In the genomic region with DNA sequence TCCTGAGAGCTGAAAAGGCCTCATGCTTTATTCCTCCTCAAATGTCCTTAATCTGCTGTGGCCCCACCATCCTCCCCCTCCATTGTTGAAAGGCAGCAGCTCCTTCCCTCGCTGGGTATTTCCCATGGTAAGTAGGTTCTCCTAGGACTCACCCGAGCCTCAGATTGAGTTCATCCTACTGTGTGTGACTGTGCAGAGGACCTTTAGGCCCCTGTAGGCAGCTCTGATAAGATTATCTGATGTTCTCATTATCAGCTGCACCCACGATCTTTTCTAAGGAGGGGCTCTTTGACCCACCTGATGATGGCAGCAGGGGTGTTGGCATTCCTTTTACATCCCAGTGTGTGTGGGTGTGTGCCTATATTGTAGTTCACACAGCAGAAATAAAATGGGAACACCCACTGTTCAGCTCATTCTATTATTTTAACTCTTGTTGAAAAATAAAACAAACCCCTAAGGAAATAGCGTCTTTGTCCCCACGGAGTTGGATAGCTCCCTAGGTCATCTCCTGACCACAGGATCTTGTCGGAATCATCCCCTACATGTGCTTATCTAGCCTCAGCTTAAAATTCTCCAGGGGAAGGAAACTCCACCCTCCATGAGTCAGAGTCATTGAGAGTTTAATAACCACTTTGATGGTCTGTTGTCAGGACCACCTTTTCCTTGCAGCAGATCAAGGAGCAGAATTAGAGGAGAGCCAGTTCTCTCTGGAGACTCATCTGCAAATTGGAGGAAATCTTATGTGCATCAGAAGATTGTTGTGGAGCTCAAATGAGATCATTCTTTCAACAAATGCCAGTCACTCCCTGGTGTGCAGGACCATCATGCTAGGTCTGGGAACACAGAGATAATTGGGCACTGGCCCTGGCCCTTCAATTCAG, we compare ENCODE assay signal across 10 cellular contexts. TPM values are rescaled to one million over a fixed set of nuclear protein-coding genes. Genes with fewer than 3 reads are reported as not detected.
DNase-seq lines count a peak whose midpoint lies in the region; ATAC-seq, FAIRE-seq and TF ChIP-seq lines count a peak whose summit lies in the region.
"Had no signal": no experiment of that assay in that cellular context is flagged by ENCODE, and none has a peak within 500 bp of the region (broad histone marks: within the 10 kb centered on the region; RNA-seq: fewer than 3 reads in every experiment).

No MANE protein-coding gene starts in this region.

- intact Hi-C loops in IMR-90 (cut with micrococcal nuclease) (no loop called here), K562 (cut with micrococcal nuclease) (loop anchor here (1.0 kb wide), 1 partner anchor 40 kb away; no protein-coding TSS in a partner anchor)

- no peak overlapping the region for H3K4me2 ChIP-seq in IMR-90 (ENCODE audit: low read depth, low read length)
- H3K4me2 ChIP-seq in K562 (ENCODE audit: insufficient read depth, low read length) = peak overlapping the region; percentile 78

- no TSS peak for BruUV-seq in IMR-90 (replicated peaks; lab: Mats Ljungman, UMichigan)
- BruUV-seq in K562 (replicated peaks; lab: Mats Ljungman, UMichigan) = no TSS peak

- H3K9me3 ChIP-seq in IMR-90 (ENCODE audit: control insufficient read depth, insufficient read depth, low read length) (no peaks in the 10 kb centered on the region), K562 (replicated peaks; ENCODE audit: control insufficient read depth, insufficient read depth, low read depth, low read length) (no peaks in the 10 kb centered on the region)

- H3K4me3 ChIP-seq in IMR-90 (ENCODE audit: insufficient read depth, low read depth, low read length) = no peak overlapping the region
- no peak overlapping the region for H3K4me3 ChIP-seq in K562

- no peak overlapping the region for H4K8ac ChIP-seq in IMR-90 (ENCODE audit: low read depth in 2 of 2, low read length in 2 of 2)

- WGBS in IMR-90 (ENCODE audit: extremely low coverage in 2 of 2, insufficient read length in 1 of 2), 2 experiments = 20% methylated on average over 2 of the region's 6 CpGs; no CpG with 5 or more reads in 1 of the 2 experiments
- 3% methylated on average over 6 of the region's 6 CpGs for WGBS in K562 (ENCODE audit: insufficient coverage, low coverage, missing lambda C conversion rate)

- H3K4me3 Mint-ChIP-seq in stimulated activated memory B cell treated with anti-CD40 and anti-IgM and Interleukin-4, amounts not matched to agents 10 μg/mL and 1 μg/mL and 100 μg/mL, for 72 hours = no peak overlapping the region
- no peak overlapping the region for H3K4me3 Mint-ChIP-seq in T-cell
- H3K4me3 Mint-ChIP-seq in effector memory CD8-positive, alpha-beta T cell = no peak overlapping the region
- H3K4me3 Mint-ChIP-seq in activated CD8-positive, alpha-beta memory T cell treated with anti-CD3 and anti-CD28 coated beads, Interleukin-2, amount 10 ng/mL, durations not matched to agents 7 days and 5 days = no peak overlapping the region

- H3K36me3 Mint-ChIP-seq in stimulated activated memory B cell treated with anti-CD40 and anti-IgM and Interleukin-4, amounts not matched to agents 10 μg/mL and 1 μg/mL and 100 μg/mL, for 72 hours = peaks cover 20% of the 10 kb centered on the region
- H3K36me3 Mint-ChIP-seq in T-cell = peaks cover 47% of the 10 kb centered on the region
- peaks cover 3% of the 10 kb centered on the region for H3K36me3 Mint-ChIP-seq in effector memory CD8-positive, alpha-beta T cell (ENCODE audit: insufficient read depth)
- peaks cover 47% of the 10 kb centered on the region for H3K36me3 Mint-ChIP-seq in activated CD8-positive, alpha-beta memory T cell treated with anti-CD3 and anti-CD28 coated beads, Interleukin-2, amount 10 ng/mL, durations not matched to agents 7 days and 5 days

- TF ChIP-seq EP300 in K562 (IDR thresholded peaks at IDR 0.05; ENCODE audit: low read length) = peak; percentile 86

- H3K36me3 ChIP-seq in IMR-90 (ENCODE audit: control insufficient read depth, insufficient read depth, low read length) (no peaks in the 10 kb centered on the region), K562 (ENCODE audit: control insufficient read depth, insufficient read depth, low read length) (peaks cover 3% of the 10 kb centered on the region; the same call in 2 of the 3 replicates)

- no peak overlapping the region for H2BK20ac ChIP-seq in IMR-90 (ENCODE audit: low read depth, low read length)

- no peak overlapping the region for H3K56ac ChIP-seq in IMR-90 (ENCODE audit: extremely low read depth, insufficient read depth, low read length)

- H3K4me1 Mint-ChIP-seq in stimulated activated memory B cell treated with anti-CD40 and anti-IgM and Interleukin-4, amounts not matched to agents 10 μg/mL and 1 μg/mL and 100 μg/mL, for 72 hours = peaks cover 28% of the 10 kb centered on the region
- H3K4me1 Mint-ChIP-seq in T-cell = peaks cover 4 to 27% (median 23%) of the 10 kb centered on the region in 3 donors
- H3K4me1 Mint-ChIP-seq in effector memory CD8-positive, alpha-beta T cell (ENCODE audit: low read depth in 2 of 2) = peaks cover 19 to 24% of the 10 kb centered on the region in 2 donors
- H3K4me1 Mint-ChIP-seq in activated CD8-positive, alpha-beta memory T cell treated with anti-CD3 and anti-CD28 coated beads, Interleukin-2, amount 10 ng/mL, durations not matched to agents 7 days and 5 days = peaks cover 5% of the 10 kb centered on the region

- no peak overlapping the region for H2AK5ac ChIP-seq in IMR-90 (ENCODE audit: low read depth, low read length)

- no peak overlapping the region for H3K4ac ChIP-seq in IMR-90 (ENCODE audit: low read depth, low read length)

- H4K20me1 ChIP-seq in IMR-90 (ENCODE audit: insufficient read depth, low read length) (no peaks in the 10 kb centered on the region), K562 (replicated peaks; ENCODE audit: control insufficient read depth, insufficient read depth, low read length) (0 out of 2 replicates have a peak, but pooled peaks cover 5% of the 10 kb centered on the region)

- H3K9me1 ChIP-seq in IMR-90 (ENCODE audit: insufficient read depth, low read length) = no peaks in the 10 kb centered on the region
- H3K9me1 ChIP-seq in K562 (ENCODE audit: control insufficient read depth, insufficient read depth, low read length) = no peaks in the 10 kb centered on the region

- in situ Hi-C loops in IMR-90 (cut with MboI; ENCODE audit: low sequenced_read_pairs) = no loop called here
- in situ Hi-C loops in K562 (cut with MboI) = no loop called here

- no peak overlapping the region for H2BK5ac ChIP-seq in IMR-90 (ENCODE audit: low read depth, low read length, poor library complexity, severe bottlenecking)

- no peak overlapping the region for H4K91ac ChIP-seq in IMR-90 (ENCODE audit: insufficient read depth, low read depth, low read length)

- no peak overlapping the region for H3K23ac ChIP-seq in IMR-90 (ENCODE audit: low read depth, low read length)

- no peak overlapping the region for H2BK15ac ChIP-seq in IMR-90 (ENCODE audit: low read depth, low read length)

- H3K79me1 ChIP-seq in IMR-90 (ENCODE audit: low read depth in 1 of 2, low read length in 2 of 2) = no peaks in the 10 kb centered on the region; a peak in 1 of 4 replicates

- H3K9ac ChIP-seq in IMR-90 (ENCODE audit: low read depth, low read length) (no peak overlapping the region), K562 (ENCODE audit: insufficient read depth in 1 of 2, low read depth in 2 of 2, low read length in 2 of 2) (peak overlapping the region in 1 of 2 experiments; percentile 78; a peak in 2 of 4 replicates)

- H3K27ac Mint-ChIP-seq in stimulated activated memory B cell treated with anti-CD40 and anti-IgM and Interleukin-4, amounts not matched to agents 10 μg/mL and 1 μg/mL and 100 μg/mL, for 72 hours = peak overlapping the region; percentile 59
- no peak overlapping the region for H3K27ac Mint-ChIP-seq in T-cell
- H3K27ac Mint-ChIP-seq in effector memory CD8-positive, alpha-beta T cell = no peak overlapping the region
- no peak overlapping the region for H3K27ac Mint-ChIP-seq in activated CD8-positive, alpha-beta memory T cell treated with anti-CD3 and anti-CD28 coated beads, Interleukin-2, amount 10 ng/mL, durations not matched to agents 7 days and 5 days

- dilution Hi-C loops in IMR-90 (cut with HindIII; ENCODE audit: low sequenced_read_pairs, unreplicated experiment) = no loop called here

- no peak overlapping the region for H2BK120ac ChIP-seq in IMR-90 (ENCODE audit: low read depth, low read length)

- no peak overlapping the region for H3K18ac ChIP-seq in IMR-90 (ENCODE audit: low read depth, low read length)

- TF ChIP-seq POLR2A in IMR-90 (IDR thresholded peaks at IDR 0.05; ENCODE audit: low read depth, low read length) (no peak), K562 (conservative IDR thresholded peaks at IDR 0.05) (no peak)

- FAIRE-seq in K562 (lab: Jason Lieb, UNC) = peak; percentile 93

- TF ChIP-seq RAD21 in IMR-90 (IDR thresholded peaks at IDR 0.05; ENCODE audit: low read length) = no peak
- TF ChIP-seq RAD21 in K562 (CRISPR knock-in tag; conservative IDR thresholded peaks at IDR 0.05 in 1 of 2, IDR thresholded peaks at IDR 0.05 in 1 of 2) = no peak

- H3K14ac ChIP-seq in IMR-90 (replicated peaks; ENCODE audit: low read depth, low read length) = no peak overlapping the region

- no peaks in the 10 kb centered on the region; the same call in 2 of the 3 replicates for H3K79me2 ChIP-seq in K562 (ENCODE audit: control insufficient read depth, insufficient read depth, low read length)

- peak; percentile 14 for DNase-seq in IMR-90
- peak; percentile 70 to 92 (median 79) for DNase-seq in K562 (ENCODE audit: extremely low read depth in 1 of 4, low spot score in 3 of 4)
- peak; percentile 60 for DNase-seq in hepatic stellate cell (ENCODE audit: low spot score)
- no peak for DNase-seq in T-cell
- DNase-seq in effector memory CD8-positive, alpha-beta T cell = no peak
- DNase-seq in activated CD8-positive, alpha-beta memory T cell treated with anti-CD3 and anti-CD28 coated beads, Interleukin-2, amount 10 ng/mL, durations not matched to agents 7 days and 5 days = no peak
- DNase-seq: glutamatergic neuron had no signal

- ATAC-seq in IMR-90 (ENCODE audit: low read depth) (no peak), K562 (peak; percentile 84), T-cell (replicated peaks in 1 of 4) (no peak), GM18867 (IDR thresholded peaks at IDR 0.05; ENCODE audit: unreplicated experiment) (no peak)
- ATAC-seq in stimulated activated memory B cell treated with anti-CD40 and anti-IgM and Interleukin-4, amounts not matched to agents 10 μg/mL and 1 μg/mL and 100 μg/mL, for 72 hours = no peak
- ATAC-seq in effector memory CD8-positive, alpha-beta T cell (replicated peaks) = no peak
- ATAC-seq in activated CD8-positive, alpha-beta memory T cell treated with anti-CD3 and anti-CD28 coated beads, Interleukin-2, amount 10 ng/mL, durations not matched to agents 7 days and 5 days = no peak

- TF ChIP-seq CTCF in IMR-90 (conservative IDR thresholded peaks at IDR 0.05; ENCODE audit: low read depth, low read length) (no peak), K562 (IDR thresholded peaks at IDR 0.05 in 2 of 3, conservative IDR thresholded peaks at IDR 0.05 in 1 of 3; ENCODE audit: insufficient read depth in 2 of 3, low read depth in 1 of 3, low read length in 3 of 3) (no peak)

- CTCF ChIA-PET in IMR-90 (lab: Yijun Ruan, JAX) (no interaction called here), K562 (lab: Yijun Ruan, JAX; ENCODE audit: low intra/inter-chr PET ratio) (no interaction called here), T-cell (lab: Charles Lee) (interaction anchor here in 1 of 2 donors (0.7 kb wide), 1 partner anchor 490 kb away, joined by 3 read pairs; no protein-coding TSS in a partner anchor)
- CTCF ChIA-PET in activated CD8-positive, alpha-beta memory T cell treated with anti-CD3 and anti-CD28 coated beads, Interleukin-2, amount 10 ng/mL, durations not matched to agents 7 days and 5 days (lab: Charles Lee) = interaction anchor here (1.8 kb wide), 1 partner anchor 15 kb away, joined by 6 read pairs; no protein-coding TSS in a partner anchor

- H3K27me3 Mint-ChIP-seq in stimulated activated memory B cell treated with anti-CD40 and anti-IgM and Interleukin-4, amounts not matched to agents 10 μg/mL and 1 μg/mL and 100 μg/mL, for 72 hours = no peaks in the 10 kb centered on the region
- H3K27me3 Mint-ChIP-seq in T-cell = no peaks in the 10 kb centered on the region
- no peaks in the 10 kb centered on the region for H3K27me3 Mint-ChIP-seq in effector memory CD8-positive, alpha-beta T cell
- H3K27me3 Mint-ChIP-seq in activated CD8-positive, alpha-beta memory T cell treated with anti-CD3 and anti-CD28 coated beads, Interleukin-2, amount 10 ng/mL, durations not matched to agents 7 days and 5 days = no peaks in the 10 kb centered on the region

- POLR2A ChIA-PET in IMR-90 (lab: Charles Lee; ENCODE audit: unreplicated experiment) = no interaction called here
- POLR2A ChIA-PET in K562 (lab: Yijun Ruan, JAX) = interaction anchor here (0.7 to 2.7 kb wide), 13 partner anchors 10 to 188 kb away, joined by 3 to 12 read pairs (median 4); no protein-coding TSS in a partner anchor
- POLR2A ChIA-PET in T-cell (lab: Charles Lee) = no interaction called here

- no peaks in the 10 kb centered on the region for H3K27me3 ChIP-seq in IMR-90 (ENCODE audit: control insufficient read depth, insufficient read depth, low read length)
- no peaks in the 10 kb centered on the region for H3K27me3 ChIP-seq in K562 (ENCODE audit: control insufficient read depth in 2 of 2, insufficient read depth in 2 of 2, low read length in 2 of 2)

- H3K27ac ChIP-seq in IMR-90 (ENCODE audit: insufficient read depth, low read length) (no peak overlapping the region), K562 (ENCODE audit: extremely low read depth, low read depth, low read length) (peak overlapping the region; percentile 88)

- H2AK9ac ChIP-seq in IMR-90 (replicated peaks; ENCODE audit: low read depth, low read length, poor library complexity) = no peak overlapping the region

- H4K5ac ChIP-seq in IMR-90 (ENCODE audit: low read depth, low read length) = no peak overlapping the region

- H3K9me3 Mint-ChIP-seq in stimulated activated memory B cell treated with anti-CD40 and anti-IgM and Interleukin-4, amounts not matched to agents 10 μg/mL and 1 μg/mL and 100 μg/mL, for 72 hours = no peaks in the 10 kb centered on the region
- H3K9me3 Mint-ChIP-seq in T-cell = peaks cover 0 to 3% (median 0%) of the 10 kb centered on the region in 3 donors
- no peaks in the 10 kb centered on the region for H3K9me3 Mint-ChIP-seq in effector memory CD8-positive, alpha-beta T cell
- H3K9me3 Mint-ChIP-seq in activated CD8-positive, alpha-beta memory T cell treated with anti-CD3 and anti-CD28 coated beads, Interleukin-2, amount 10 ng/mL, durations not matched to agents 7 days and 5 days (ENCODE audit: low read depth) = no peaks in the 10 kb centered on the region

- H2AFZ ChIP-seq in IMR-90 (replicated peaks; ENCODE audit: low read length, poor library complexity) (peak overlapping the region; percentile 19), K562 (ENCODE audit: low read depth, low read length) (no peak overlapping the region)

- H3K4me1 ChIP-seq in IMR-90 (ENCODE audit: control insufficient read depth, insufficient read depth, low read length) = 0 out of 2 replicates have a peak, but pooled peaks cover 2% of the 10 kb centered on the region
- H3K4me1 ChIP-seq in K562 (replicated peaks in 1 of 2; ENCODE audit: control insufficient read depth in 2 of 2, insufficient read depth in 2 of 2, low read length in 2 of 2) = peaks cover 20 to 49% of the 10 kb centered on the region in 2 experiments

RNA-seq across cellular contexts. Expression of a gene that starts 19.3 kb away (rescaled TPM):
- total RNA-seq in IMR-90 (2012; rRNA removed) = 17.6 and 20.6 TPM in 2 replicates
- 6.5 and 7.0 TPM in 2 replicates for polyA plus RNA-seq in IMR-90 (2012; rRNA removed)
- polyA plus RNA-seq in IMR-90 (2012; cell fraction: cytosol; rRNA removed) = 3.4 and 3.7 TPM in 2 replicates
- polyA plus RNA-seq in IMR-90 (2012; cell fraction: nucleus; rRNA removed; ENCODE audit: low replicate concordance) = 1.2 and 2.1 TPM in 2 replicates
- 11.0 and 14.5 TPM in 2 replicates for total RNA-seq in K562 (2011; cell fraction: chromatin; rRNA removed; ENCODE audit: low replicate concordance)
- total RNA-seq in K562 (2011; cell fraction: nucleolus; rRNA removed) = 14.3 and 16.5 TPM in 2 replicates
- total RNA-seq in K562 (2011; cell fraction: nucleoplasm; rRNA removed) = 18.3 and 21.3 TPM in 2 replicates
- 9.8 and 10.3 TPM in 2 replicates for total RNA-seq in K562 (2014; rRNA removed)
- total RNA-seq in K562 (2014; rRNA removed; fragmentation: Illumina TruSeq; extraction: Trizol) = 11.8 and 12.2 TPM in 2 replicates
- 8.3 and 8.4 TPM in 2 replicates for total RNA-seq in K562 (2015; rRNA removed; fragmentation: Illumina TruSeq; extraction: Trizol)
- total RNA-seq in K562 (2021) = 9.7 and 10.5 TPM in 2 replicates
- polyA plus RNA-seq in K562 (2011; rRNA removed) = 9.4 and 10.3 TPM in 2 replicates
- polyA plus RNA-seq in K562 (2011; cell fraction: cytosol; rRNA removed) = 5.9 and 8.7 TPM in 2 replicates
- 5.8 and 9.7 TPM in 2 replicates for polyA plus RNA-seq in K562 (2011; cell fraction: nucleus; rRNA removed)
- polyA plus RNA-seq in K562 (2012) = 7.6 and 8.2 TPM in 2 replicates
- polyA plus RNA-seq in K562 (2014; fragmentation: Illumina TruSeq; extraction: Trizol) = 8.1 and 9.3 TPM in 2 replicates
- polyA plus RNA-seq in K562 (2014; fragmentation: Nextera tagmentation; extraction: Ambion mirVana) = 1 to 10 TPM; 4.2 to 4.4 TPM
- 5.1 and 5.2 TPM in 2 replicates for polyA plus RNA-seq in K562 (2014; rRNA removed)
- 16.0 and 20.7 TPM in 2 replicates for polyA minus RNA-seq in K562 (2011; rRNA and poly(A)+ RNA removed)
- polyA minus RNA-seq in K562 (2011; cell fraction: cytosol; rRNA and poly(A)+ RNA removed) = 8.1 and 8.5 TPM in 2 replicates
- polyA minus RNA-seq in K562 (2011; cell fraction: nucleus; rRNA and poly(A)+ RNA removed) = 6.1 and 14.1 TPM in 2 replicates
- total RNA-seq in T-cell = 10 to 100 TPM in 2 of 5 donors, 1 to 10 TPM in 3; 7.4 to 13.1 (median 9.8) TPM
- total RNA-seq in activated CD8-positive, alpha-beta memory T cell treated with anti-CD3 and anti-CD28 coated beads, Interleukin-2, amount 10 ng/mL, durations not matched to agents 7 days and 5 days = 10 to 100 TPM; 37.1 to 40.5 TPM

RNA-seq across cellular contexts. Expression of a gene that starts 42.2 kb away (rescaled TPM):
- 3.4 and 4.4 TPM in 2 replicates for total RNA-seq in IMR-90 (2012; rRNA removed)
- polyA plus RNA-seq in IMR-90 (2012; rRNA removed) = 11.3 and 14.3 TPM in 2 replicates
- 5.6 and 7.5 TPM in 2 replicates for polyA plus RNA-seq in IMR-90 (2012; cell fraction: cytosol; rRNA removed)
- polyA plus RNA-seq in IMR-90 (2012; cell fraction: nucleus; rRNA removed; ENCODE audit: low replicate concordance) = 3.0 and 6.5 TPM in 2 replicates
- 18.0 and 21.3 TPM in 2 replicates for total RNA-seq in K562 (2011; cell fraction: chromatin; rRNA removed; ENCODE audit: low replicate concordance)
- total RNA-seq in K562 (2011; cell fraction: nucleolus; rRNA removed) = 14.9 and 15.5 TPM in 2 replicates
- 18.6 and 27.9 TPM in 2 replicates for total RNA-seq in K562 (2011; cell fraction: nucleoplasm; rRNA removed)
- 15.1 and 18.0 TPM in 2 replicates for total RNA-seq in K562 (2014; rRNA removed)
- total RNA-seq in K562 (2014; rRNA removed; fragmentation: Illumina TruSeq; extraction: Trizol) = 27.9 and 32.6 TPM in 2 replicates
- 22.2 and 24.9 TPM in 2 replicates for total RNA-seq in K562 (2015; rRNA removed; fragmentation: Illumina TruSeq; extraction: Trizol)
- 43.9 and 44.4 TPM in 2 replicates for total RNA-seq in K562 (2021)
- polyA plus RNA-seq in K562 (2011; rRNA removed) = 50.4 and 53.4 TPM in 2 replicates
- polyA plus RNA-seq in K562 (2011; cell fraction: cytosol; rRNA removed) = 42.0 and 46.4 TPM in 2 replicates
- polyA plus RNA-seq in K562 (2011; cell fraction: nucleus; rRNA removed) = 19.6 and 35.2 TPM in 2 replicates
- 34.9 and 41.9 TPM in 2 replicates for polyA plus RNA-seq in K562 (2012)
- 41.1 and 42.8 TPM in 2 replicates for polyA plus RNA-seq in K562 (2014; fragmentation: Illumina TruSeq; extraction: Trizol)
- polyA plus RNA-seq in K562 (2014; fragmentation: Nextera tagmentation; extraction: Ambion mirVana) = 10 to 100 TPM; 23.5 to 24.1 TPM
- polyA plus RNA-seq in K562 (2014; rRNA removed) = 37.1 and 42.8 TPM in 2 replicates
- polyA minus RNA-seq in K562 (2011; rRNA and poly(A)+ RNA removed) = 27.0 and 28.4 TPM in 2 replicates
- 8.5 and 21.3 TPM in 2 replicates for polyA minus RNA-seq in K562 (2011; cell fraction: cytosol; rRNA and poly(A)+ RNA removed)
- polyA minus RNA-seq in K562 (2011; cell fraction: nucleus; rRNA and poly(A)+ RNA removed) = 8.3 and 14.8 TPM in 2 replicates
- total RNA-seq in T-cell = 10 to 100 TPM; 61.2 to 84.0 (median 72.7) TPM
- 10 to 100 TPM; 23.9 to 45.9 TPM for total RNA-seq in activated CD8-positive, alpha-beta memory T cell treated with anti-CD3 and anti-CD28 coated beads, Interleukin-2, amount 10 ng/mL, durations not matched to agents 7 days and 5 days

RNA-seq across cellular contexts. Expression of a gene that starts 59.7 kb away (rescaled TPM):
- total RNA-seq in IMR-90 (2012; rRNA removed) = not detected in 2 replicates
- polyA plus RNA-seq in IMR-90 (2012; rRNA removed) = not detected in 2 replicates
- polyA plus RNA-seq in IMR-90 (2012; cell fraction: cytosol; rRNA removed) = not detected in 2 replicates
- not detected in 2 replicates for polyA plus RNA-seq in IMR-90 (2012; cell fraction: nucleus; rRNA removed; ENCODE audit: low replicate concordance)
- not detected in 2 replicates for total RNA-seq in K562 (2011; cell fraction: chromatin; rRNA removed; ENCODE audit: low replicate concordance)
- not detected in 2 replicates for total RNA-seq in K562 (2011; cell fraction: nucleolus; rRNA removed)
- not detected in 2 replicates for total RNA-seq in K562 (2011; cell fraction: nucleoplasm; rRNA removed)
- total RNA-seq in K562 (2014; rRNA removed) = not detected in 2 replicates
- not detected in 2 replicates for total RNA-seq in K562 (2014; rRNA removed; fragmentation: Illumina TruSeq; extraction: Trizol)
- total RNA-seq in K562 (2015; rRNA removed; fragmentation: Illumina TruSeq; extraction: Trizol) = not detected in 2 replicates
- not detected in 2 replicates for total RNA-seq in K562 (2021)
- polyA plus RNA-seq in K562 (2011; rRNA removed) = not detected in 2 replicates
- not detected in 2 replicates for polyA plus RNA-seq in K562 (2011; cell fraction: cytosol; rRNA removed)
- not detected in 2 replicates for polyA plus RNA-seq in K562 (2011; cell fraction: nucleus; rRNA removed)
- polyA plus RNA-seq in K562 (2012) = not detected in 2 replicates
- polyA plus RNA-seq in K562 (2014; fragmentation: Illumina TruSeq; extraction: Trizol) = not detected in 2 replicates
- polyA plus RNA-seq in K562 (2014; fragmentation: Nextera tagmentation; extraction: Ambion mirVana) = not detected
- not detected in 2 replicates for polyA plus RNA-seq in K562 (2014; rRNA removed)
- not detected in 2 replicates for polyA minus RNA-seq in K562 (2011; rRNA and poly(A)+ RNA removed)
- polyA minus RNA-seq in K562 (2011; cell fraction: cytosol; rRNA and poly(A)+ RNA removed) = not detected in 2 replicates
- not detected in 2 replicates for polyA minus RNA-seq in K562 (2011; cell fraction: nucleus; rRNA and poly(A)+ RNA removed)
- not detected for total RNA-seq in T-cell
- total RNA-seq in activated CD8-positive, alpha-beta memory T cell treated with anti-CD3 and anti-CD28 coated beads, Interleukin-2, amount 10 ng/mL, durations not matched to agents 7 days and 5 days = not detected
- total RNA-seq: HT-29 had no signal

Comparison
In these comparisons a context has a peak if more than half of its experiments do, and no peak if none do; other contexts are left out.
1. DNase-seq: peak in IMR-90 (single experiment), K562 (4 of 4) and hepatic stellate cell (single experiment); none in T-cell (0 of 34), effector memory CD8-positive, alpha-beta T cell (0 of 3) and activated CD8-positive, alpha-beta memory T cell treated with anti-CD3 and anti-CD28 coated beads, Interleukin-2, amount 10 ng/mL, durations not matched to agents 7 days and 5 days (single experiment).